In the genomic region with DNA sequence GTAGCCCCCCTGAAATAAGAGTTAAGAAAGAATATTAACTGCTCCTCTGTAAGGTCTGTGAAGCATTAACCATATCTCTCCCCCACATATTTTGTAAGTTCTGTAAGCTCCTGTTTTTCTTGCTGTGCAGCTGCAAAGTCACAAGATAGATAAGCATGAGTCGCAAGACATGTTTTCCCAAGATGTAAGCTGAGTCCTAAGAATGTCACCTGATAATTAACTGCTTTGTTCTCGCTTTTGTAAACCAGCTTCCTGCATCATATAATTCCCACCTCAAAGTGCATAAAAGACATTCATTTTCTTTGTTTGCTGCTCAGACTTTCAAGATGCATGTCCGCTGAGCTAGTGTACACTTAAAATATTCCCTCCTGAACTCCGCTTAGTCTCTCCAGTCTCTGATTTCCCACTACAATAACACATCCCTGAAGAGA, we compare ENCODE assay signal across 1 cellular context.
TF ChIP-seq lines count a peak whose summit lies in the region.

No MANE protein-coding gene starts in this region.

TF ChIP-seq in HepG2, 621 proteins besides CTCF, POLR2A, EP300 and RAD21:
- TF ChIP-seq JARID2 (CRISPR knock-in tag; IDR thresholded peaks at IDR 0.05; ENCODE audit: insufficient replicate concordance) (no peak), AKAP8 (CRISPR knock-in tag; IDR thresholded peaks at IDR 0.05) (no peak), ZNF225 (CRISPR knock-in tag; IDR thresholded peaks at IDR 0.05) (no peak), JUN (CRISPR knock-in tag; IDR thresholded peaks at IDR 0.05) (no peak), SRSF9 (IDR thresholded peaks at IDR 0.05; ENCODE audit: borderline replicate concordance, insufficient read depth, low read depth, low read length, poor library complexity, severe bottlenecking) (no peak), SAFB2 (CRISPR knock-in tag; IDR thresholded peaks at IDR 0.05; ENCODE audit: borderline replicate concordance, low read depth) (no peak), RELA (CRISPR knock-in tag; IDR thresholded peaks at IDR 0.05) (no peak), ZBTB3 (CRISPR knock-in tag; IDR thresholded peaks at IDR 0.05; ENCODE audit: borderline replicate concordance, low read depth) (no peak), ZNF136 (CRISPR knock-in tag; IDR thresholded peaks at IDR 0.05; ENCODE audit: low read depth) (no peak), PRPF4 (IDR thresholded peaks at IDR 0.05; ENCODE audit: low read depth, low read length, poor library complexity, severe bottlenecking) (no peak), CENPX (CRISPR knock-in tag; IDR thresholded peaks at IDR 0.05) (no peak), TOPORS (CRISPR knock-in tag; IDR thresholded peaks at IDR 0.05) (no peak), SMYD3 (CRISPR knock-in tag; IDR thresholded peaks at IDR 0.05) (no peak), SATB2 (CRISPR knock-in tag; IDR thresholded peaks at IDR 0.05) (no peak)
- TF ChIP-seq, protein P1, sequence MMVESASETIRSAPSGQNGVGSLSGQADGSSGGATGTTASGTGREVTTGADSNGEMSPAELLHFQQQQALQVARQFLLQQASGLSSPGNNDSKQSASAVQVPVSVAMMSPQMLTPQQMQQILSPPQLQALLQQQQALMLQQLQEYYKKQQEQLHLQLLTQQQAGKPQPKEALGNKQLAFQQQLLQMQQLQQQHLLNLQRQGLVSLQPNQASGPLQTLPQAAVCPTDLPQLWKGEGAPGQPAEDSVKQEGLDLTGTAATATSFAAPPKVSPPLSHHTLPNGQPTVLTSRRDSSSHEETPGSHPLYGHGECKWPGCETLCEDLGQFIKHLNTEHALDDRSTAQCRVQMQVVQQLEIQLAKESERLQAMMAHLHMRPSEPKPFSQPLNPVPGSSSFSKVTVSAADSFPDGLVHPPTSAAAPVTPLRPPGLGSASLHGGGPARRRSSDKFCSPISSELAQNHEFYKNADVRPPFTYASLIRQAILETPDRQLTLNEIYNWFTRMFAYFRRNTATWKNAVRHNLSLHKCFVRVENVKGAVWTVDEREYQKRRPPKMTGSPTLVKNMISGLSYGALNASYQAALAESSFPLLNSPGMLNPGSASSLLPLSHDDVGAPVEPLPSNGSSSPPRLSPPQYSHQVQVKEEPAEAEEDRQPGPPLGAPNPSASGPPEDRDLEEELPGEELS (CRISPR knock-in tag; IDR thresholded peaks at IDR 0.05), result no peak
- TF ChIP-seq, protein P2, sequence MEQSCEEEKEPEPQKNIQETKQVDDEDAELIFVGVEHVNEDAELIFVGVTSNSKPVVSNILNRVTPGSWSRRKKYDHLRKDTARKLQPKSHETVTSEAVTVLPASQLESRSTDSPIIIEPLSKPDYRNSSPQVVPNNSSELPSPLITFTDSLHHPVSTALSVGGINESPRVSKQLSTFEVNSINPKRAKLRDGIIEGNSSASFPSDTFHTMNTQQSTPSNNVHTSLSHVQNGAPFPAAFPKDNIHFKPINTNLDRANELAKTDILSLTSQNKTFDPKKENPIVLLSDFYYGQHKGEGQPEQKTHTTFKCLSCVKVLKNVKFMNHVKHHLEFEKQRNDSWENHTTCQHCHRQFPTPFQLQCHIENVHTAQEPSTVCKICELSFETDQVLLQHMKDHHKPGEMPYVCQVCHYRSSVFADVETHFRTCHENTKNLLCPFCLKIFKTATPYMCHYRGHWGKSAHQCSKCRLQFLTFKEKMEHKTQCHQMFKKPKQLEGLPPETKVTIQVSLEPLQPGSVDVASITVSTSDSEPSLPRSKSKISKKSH (CRISPR knock-in tag; IDR thresholded peaks at IDR 0.05; ENCODE audit: borderline replicate concordance), result no peak
- TF ChIP-seq, protein P3, sequence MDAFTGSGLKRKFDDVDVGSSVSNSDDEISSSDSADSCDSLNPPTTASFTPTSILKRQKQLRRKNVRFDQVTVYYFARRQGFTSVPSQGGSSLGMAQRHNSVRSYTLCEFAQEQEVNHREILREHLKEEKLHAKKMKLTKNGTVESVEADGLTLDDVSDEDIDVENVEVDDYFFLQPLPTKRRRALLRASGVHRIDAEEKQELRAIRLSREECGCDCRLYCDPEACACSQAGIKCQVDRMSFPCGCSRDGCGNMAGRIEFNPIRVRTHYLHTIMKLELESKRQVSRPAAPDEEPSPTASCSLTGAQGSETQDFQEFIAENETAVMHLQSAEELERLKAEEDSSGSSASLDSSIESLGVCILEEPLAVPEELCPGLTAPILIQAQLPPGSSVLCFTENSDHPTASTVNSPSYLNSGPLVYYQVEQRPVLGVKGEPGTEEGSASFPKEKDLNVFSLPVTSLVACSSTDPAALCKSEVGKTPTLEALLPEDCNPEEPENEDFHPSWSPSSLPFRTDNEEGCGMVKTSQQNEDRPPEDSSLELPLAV (CRISPR knock-in tag; conservative IDR thresholded peaks at IDR 0.05; ENCODE audit: low read depth), result no peak
- TF ChIP-seq, protein P4, sequence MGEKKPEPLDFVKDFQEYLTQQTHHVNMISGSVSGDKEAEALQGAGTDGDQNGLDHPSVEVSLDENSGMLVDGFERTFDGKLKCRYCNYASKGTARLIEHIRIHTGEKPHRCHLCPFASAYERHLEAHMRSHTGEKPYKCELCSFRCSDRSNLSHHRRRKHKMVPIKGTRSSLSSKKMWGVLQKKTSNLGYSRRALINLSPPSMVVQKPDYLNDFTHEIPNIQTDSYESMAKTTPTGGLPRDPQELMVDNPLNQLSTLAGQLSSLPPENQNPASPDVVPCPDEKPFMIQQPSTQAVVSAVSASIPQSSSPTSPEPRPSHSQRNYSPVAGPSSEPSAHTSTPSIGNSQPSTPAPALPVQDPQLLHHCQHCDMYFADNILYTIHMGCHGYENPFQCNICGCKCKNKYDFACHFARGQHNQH (CRISPR knock-in tag; IDR thresholded peaks at IDR 0.05), result no peak
- TF ChIP-seq, protein P5, sequence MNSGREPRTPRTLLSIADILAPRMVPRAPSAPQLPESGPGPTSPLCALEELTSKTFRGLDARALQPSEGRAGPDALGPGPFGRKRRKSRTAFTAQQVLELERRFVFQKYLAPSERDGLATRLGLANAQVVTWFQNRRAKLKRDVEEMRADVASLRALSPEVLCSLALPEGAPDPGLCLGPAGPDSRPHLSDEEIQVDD (CRISPR knock-in tag; IDR thresholded peaks at IDR 0.05; ENCODE audit: borderline replicate concordance), result no peak
